In genomic region chr9:34546834-34547827, GRCh38 we compare ENCODE assay signal across 8 cellular contexts. TPM values are rescaled to one million over a fixed set of nuclear protein-coding genes. Genes with fewer than 3 reads are reported as not detected.
DNase-seq lines count a peak whose midpoint lies in the region; ATAC-seq and TF ChIP-seq lines count a peak whose summit lies in the region.

No MANE protein-coding gene starts in this region.

- peak; percentile 58 to 77 for TF ChIP-seq CTCF in mammary epithelial cell (conservative IDR thresholded peaks at IDR 0.05 in 1 of 2, IDR thresholded peaks at IDR 0.05 in 1 of 2; ENCODE audit: extremely low read depth in 1 of 2, insufficient read depth in 1 of 2, low read depth in 1 of 2, low read length in 2 of 2)

- peaks cover 4% of the 10 kb centered on the region for H3K36me3 Mint-ChIP-seq in T-helper 17 cell (ENCODE audit: low read depth)

- peaks cover 46% of the 10 kb centered on the region for H3K27me3 Mint-ChIP-seq in T-helper 17 cell

- BruUV-seq in mammary epithelial cell (replicated peaks; lab: Mats Ljungman, UMichigan), result no TSS peak

- no peaks in the 10 kb centered on the region for H3K27me3 ChIP-seq in mammary epithelial cell (ENCODE audit: insufficient read depth, low read length)

- H4K20me1 ChIP-seq in mammary epithelial cell (ENCODE audit: insufficient read depth, low read length), result no peaks in the 10 kb centered on the region

- no peak overlapping the region for H3K4me3 ChIP-seq in mammary epithelial cell (replicated peaks in 1 of 3; ENCODE audit: insufficient read depth in 1 of 3, low read depth in 2 of 3, low read length in 3 of 3)

- H3K27ac Mint-ChIP-seq in T-helper 17 cell, result peak overlapping the region; percentile 9

- no peaks in the 10 kb centered on the region for H3K9me3 ChIP-seq in T-helper 17 cell (ENCODE audit: control insufficient read depth, low read length, poor library complexity, severe bottlenecking)
- no peaks in the 10 kb centered on the region for H3K9me3 ChIP-seq in mammary epithelial cell (replicated peaks; ENCODE audit: insufficient read depth, low read length)

- in situ Hi-C loops in mammary epithelial cell (cut with MboI; ENCODE audit: low sequenced_read_pairs in 2 of 2), result loop anchor here in 1 of 2 donors (10.0 kb wide), 1 partner anchor 48 kb away; no protein-coding TSS in a partner anchor

- H3K79me2 ChIP-seq in mammary epithelial cell (ENCODE audit: insufficient read depth, low read length), result no peaks in the 10 kb centered on the region

- 74% methylated on average over 15 of the region's 16 CpGs for WGBS in mammary epithelial cell (ENCODE audit: low coverage, missing lambda C conversion rate)

- no peaks in the 10 kb centered on the region for H3K4me1 ChIP-seq in mammary epithelial cell (ENCODE audit: insufficient read depth, low read length)

- intact Hi-C loops in mammary epithelial cell (cut with micrococcal nuclease), result loop anchor here (1.0 to 10.0 kb wide), 6 partner anchors 28 to 292 kb away; no protein-coding TSS in a partner anchor

- no peaks in the 10 kb centered on the region for H3K36me3 ChIP-seq in mammary epithelial cell (ENCODE audit: insufficient read depth, low read length)

- no peak overlapping the region for H3K4me3 Mint-ChIP-seq in T-helper 17 cell

- ATAC-seq in T-helper 17 cell (peak; percentile 40), HG02678 (IDR thresholded peaks at IDR 0.05; ENCODE audit: unreplicated experiment) (no peak), GM21717 (IDR thresholded peaks at IDR 0.05; ENCODE audit: unreplicated experiment) (no peak)

- no peak overlapping the region for H3K9ac ChIP-seq in mammary epithelial cell (ENCODE audit: insufficient read depth, low read length)

- CTCF ChIA-PET in mammary epithelial cell (lab: Charles Lee; ENCODE audit: low non-redundant PET), result interaction anchor here (0.6 to 1.2 kb wide), 6 partner anchors 17 to 189 kb away, joined by 3 to 15 read pairs (median 3); no protein-coding TSS in a partner anchor

- dilution Hi-C loops in mammary epithelial cell (cut with HindIII; ENCODE audit: low sequenced_read_pairs), result no loop called here

- no peak overlapping the region for H2AFZ ChIP-seq in mammary epithelial cell (ENCODE audit: low read depth, low read length)

- H3K4me1 Mint-ChIP-seq in T-helper 17 cell, result peaks cover 15% of the 10 kb centered on the region

- no peak overlapping the region for H3K4me2 ChIP-seq in mammary epithelial cell (ENCODE audit: insufficient read depth, low read depth, low read length)

- DNase-seq in DMS53 treated with DMSO at 0.1 percent for 48 hours (lab: John Stamatoyannopoulos, UW; ENCODE audit: unreplicated experiment), result peak; percentile 1
- peak; percentile 48 for DNase-seq in LoVo (ENCODE audit: low spot score)
- DNase-seq in T-helper 17 cell, result peak in 1 of 3 donors; percentile 22
- peak; percentile 59 for DNase-seq in mammary epithelial cell
- DNase-seq in islet precursor cell, result peak; percentile 91
- peak in 3 of 4 experiments; percentile 14 to 42 (median 39) for DNase-seq in stimulated activated CD4-positive, alpha-beta T cell treated with anti-CD3 and anti-CD28 coated beads, Interleukin-1b, Interleukin-23, amount 100 ng/mL, for 24 hours (ENCODE audit: low read depth in 4 of 4, low spot score in 1 of 4)

- H3K27ac ChIP-seq in mammary epithelial cell (ENCODE audit: insufficient read depth, low read depth, low read length), result no peak overlapping the region

RNA-seq across cellular contexts. Expression of gene ENHO, which starts 24.3 kb away (rescaled TPM):
- 1 to 10 TPM in 1 of 2 donors, not detected in 1; 1.4 TPM for total RNA-seq in T-helper 17 cell
- total RNA-seq in mammary epithelial cell, result under 1 TPM in 1 of 2 donors, not detected in 1; 0.28 TPM
- polyA plus RNA-seq in mammary epithelial cell, result 0.44 TPM
- not detected for polyA minus RNA-seq in mammary epithelial cell

RNA-seq across cellular contexts. Expression of gene CNTFR, which starts 42.4 kb away (rescaled TPM):
- total RNA-seq in T-helper 17 cell (not detected), mammary epithelial cell (not detected)
- not detected for polyA plus RNA-seq in mammary epithelial cell
- polyA minus RNA-seq in mammary epithelial cell, result not detected
